14 cellular contexts compared by ENCODE assay signal in the genomic region with DNA sequence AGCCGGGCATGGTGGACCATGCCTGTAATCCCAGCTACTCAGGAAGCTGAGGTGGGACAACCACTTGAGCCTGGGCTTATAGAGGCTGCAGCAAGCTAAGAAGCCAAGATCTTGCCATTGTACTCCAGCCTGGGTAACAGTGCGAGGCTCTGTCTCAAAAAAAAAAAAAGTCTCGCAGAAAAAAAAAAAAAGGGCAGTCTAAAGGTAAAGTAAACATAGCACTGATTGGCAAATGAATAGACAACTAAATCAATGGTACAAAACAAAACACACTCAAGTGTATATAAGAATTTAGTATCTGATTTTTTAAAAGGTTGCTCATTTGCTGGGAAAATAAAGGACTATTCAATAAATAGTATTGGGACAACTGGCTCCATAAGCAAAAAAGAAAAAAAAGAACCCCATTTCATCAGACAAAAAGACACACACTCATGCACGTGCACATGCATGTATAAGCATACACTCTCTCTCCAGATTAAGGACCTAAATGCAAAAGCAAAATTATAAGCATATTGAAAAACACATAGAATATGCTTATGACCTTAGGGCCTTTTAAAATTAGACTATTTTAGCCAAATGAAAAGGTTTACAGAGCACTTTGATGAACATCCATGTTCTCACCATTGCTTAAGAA. TPM values are rescaled to one million over a fixed set of nuclear protein-coding genes. Genes with fewer than 3 reads are reported as not detected.
DNase-seq lines count a peak whose midpoint lies in the region; ATAC-seq, FAIRE-seq and TF ChIP-seq lines count a peak whose summit lies in the region.
"Had no signal": no experiment of that assay in that cellular context is flagged by ENCODE, and none has a peak within 500 bp of the region (broad histone marks: within the 10 kb centered on the region; RNA-seq: fewer than 3 reads in every experiment).

No MANE protein-coding gene starts in this region.

- H3K9me3 ChIP-seq in Loucy (ENCODE audit: insufficient read depth, low read depth, low read length) (no peaks in the 10 kb centered on the region), endothelial cell of umbilical vein (replicated peaks; ENCODE audit: control insufficient read depth, insufficient read depth, low read length) (no peaks in the 10 kb centered on the region)

- H3K9me1 ChIP-seq in endothelial cell of umbilical vein (replicated peaks; ENCODE audit: control insufficient read depth, extremely low read depth, insufficient read depth, low read length): peaks cover 2% of the 10 kb centered on the region

- FAIRE-seq in endothelial cell of umbilical vein (lab: Jason Lieb, UNC): no peak
- FAIRE-seq: GM12891, small intestine had no signal

- H2AFZ ChIP-seq in Loucy (ENCODE audit: low read length): no peak overlapping the region
- no peak overlapping the region for H2AFZ ChIP-seq in endothelial cell of umbilical vein (ENCODE audit: low read depth, low read length)

- H3K27me3 Mint-ChIP-seq in activated CD8-positive, alpha-beta T cell treated with anti-CD3 and anti-CD28 coated beads for 36 hours: no peaks in the 10 kb centered on the region
- H3K27me3 Mint-ChIP-seq in activated CD8-positive, alpha-beta T cell treated with anti-CD3 and anti-CD28 coated beads, Interleukin-2, amount 10 ng/mL, durations not matched to agents 7 days and 5 days (ENCODE audit: low read depth): no peaks in the 10 kb centered on the region
- H3K27me3 Mint-ChIP-seq in progenitor cell of endocrine pancreas: no peaks in the 10 kb centered on the region
- H3K27me3 Mint-ChIP-seq: stimulated activated naive B cell treated with anti-CD40 and anti-IgM and Interleukin-4, amounts not matched to agents 10 μg/mL and 1 μg/mL and 100 μg/mL, for 72 hours had no signal

- DNase-seq in activated CD8-positive, alpha-beta T cell treated with anti-CD3 and anti-CD28 coated beads for 36 hours: no peak
- no peak for DNase-seq in activated CD8-positive, alpha-beta T cell treated with anti-CD3 and anti-CD28 coated beads, Interleukin-2, amount 10 ng/mL, durations not matched to agents 7 days and 5 days
- DNase-seq in endothelial cell of umbilical vein (ENCODE audit: low read depth, low spot score) (peak; percentile 24), progenitor cell of endocrine pancreas (ENCODE audit: low spot score, unreplicated experiment) (no peak), NCI-H2227 treated with DMSO at 0.1 percent for 48 hours (lab: John Stamatoyannopoulos, UW) (no peak), HUDEP-2 (lab: John Stamatoyannopoulos, UW; ENCODE audit: unreplicated experiment in 76 of 76) (no peak)
- DNase-seq: islet precursor cell; NCI-H187; SIG-M5; small intestine; stimulated activated naive B cell treated with anti-CD40 and anti-IgM and Interleukin-4, amounts not matched to agents 10 μg/mL and 1 μg/mL and 100 μg/mL, for 72 hours had no signal

- H3K27me3 ChIP-seq in Loucy (ENCODE audit: insufficient read depth, low read length, poor library complexity, severe bottlenecking) (no peaks in the 10 kb centered on the region), endothelial cell of umbilical vein (ENCODE audit: control insufficient read depth in 2 of 2, insufficient read depth in 2 of 2, low read length in 2 of 2) (no peaks in the 10 kb centered on the region)

- peaks cover 72% of the 10 kb centered on the region for H3K4me1 Mint-ChIP-seq in activated CD8-positive, alpha-beta T cell treated with anti-CD3 and anti-CD28 coated beads for 36 hours (ENCODE audit: low read depth)
- peaks cover 64% of the 10 kb centered on the region for H3K4me1 Mint-ChIP-seq in activated CD8-positive, alpha-beta T cell treated with anti-CD3 and anti-CD28 coated beads, Interleukin-2, amount 10 ng/mL, durations not matched to agents 7 days and 5 days (ENCODE audit: low read depth)
- peaks cover 41% of the 10 kb centered on the region for H3K4me1 Mint-ChIP-seq in progenitor cell of endocrine pancreas (ENCODE audit: low read depth)

- no TSS peak for BruUV-seq in endothelial cell of umbilical vein (replicated peaks; lab: Mats Ljungman, UMichigan)

- H3K27ac ChIP-seq in endothelial cell of umbilical vein (ENCODE audit: insufficient read depth, low read depth, low read length): no peak overlapping the region

- peaks cover 53% of the 10 kb centered on the region for H3K36me3 Mint-ChIP-seq in activated CD8-positive, alpha-beta T cell treated with anti-CD3 and anti-CD28 coated beads for 36 hours (ENCODE audit: low read depth)
- peaks cover 43% of the 10 kb centered on the region for H3K36me3 Mint-ChIP-seq in activated CD8-positive, alpha-beta T cell treated with anti-CD3 and anti-CD28 coated beads, Interleukin-2, amount 10 ng/mL, durations not matched to agents 7 days and 5 days (ENCODE audit: low read depth)
- H3K36me3 Mint-ChIP-seq in progenitor cell of endocrine pancreas (ENCODE audit: insufficient read depth): peaks cover 4% of the 10 kb centered on the region

- no peak overlapping the region for H3K27ac Mint-ChIP-seq in activated CD8-positive, alpha-beta T cell treated with anti-CD3 and anti-CD28 coated beads for 36 hours
- H3K27ac Mint-ChIP-seq in activated CD8-positive, alpha-beta T cell treated with anti-CD3 and anti-CD28 coated beads, Interleukin-2, amount 10 ng/mL, durations not matched to agents 7 days and 5 days: no peak overlapping the region
- peak overlapping the region; percentile 6 for H3K27ac Mint-ChIP-seq in progenitor cell of endocrine pancreas
- H3K27ac Mint-ChIP-seq: stimulated activated naive B cell treated with anti-CD40 and anti-IgM and Interleukin-4, amounts not matched to agents 10 μg/mL and 1 μg/mL and 100 μg/mL, for 72 hours had no signal

- ATAC-seq in activated CD8-positive, alpha-beta T cell treated with anti-CD3 and anti-CD28 coated beads for 36 hours: no peak
- no peak for ATAC-seq in activated CD8-positive, alpha-beta T cell treated with anti-CD3 and anti-CD28 coated beads, Interleukin-2, amount 10 ng/mL, durations not matched to agents 7 days and 5 days
- ATAC-seq in HG02678 (IDR thresholded peaks at IDR 0.05; ENCODE audit: unreplicated experiment): no peak
- ATAC-seq: stimulated activated naive B cell treated with anti-CD40 and anti-IgM and Interleukin-4, amounts not matched to agents 10 μg/mL and 1 μg/mL and 100 μg/mL, for 72 hours had no signal

- H3K4me3 ChIP-seq in Loucy (ENCODE audit: low read length, poor library complexity, severe bottlenecking) (no peak overlapping the region), endothelial cell of umbilical vein (replicated peaks in 1 of 3; ENCODE audit: insufficient read depth in 1 of 3, low read depth in 1 of 3, low read length in 3 of 3) (no peak overlapping the region)

- no peaks in the 10 kb centered on the region for H3F3A ChIP-seq in Loucy (ENCODE audit: low read depth)

- peaks cover 12% of the 10 kb centered on the region for H3K9me3 Mint-ChIP-seq in activated CD8-positive, alpha-beta T cell treated with anti-CD3 and anti-CD28 coated beads for 36 hours
- H3K9me3 Mint-ChIP-seq in activated CD8-positive, alpha-beta T cell treated with anti-CD3 and anti-CD28 coated beads, Interleukin-2, amount 10 ng/mL, durations not matched to agents 7 days and 5 days (ENCODE audit: insufficient read depth): no peaks in the 10 kb centered on the region
- peaks cover 8% of the 10 kb centered on the region for H3K9me3 Mint-ChIP-seq in progenitor cell of endocrine pancreas (ENCODE audit: low read depth)

- H3K36me3 ChIP-seq in Loucy (ENCODE audit: insufficient read depth, low read length) (no peaks in the 10 kb centered on the region), endothelial cell of umbilical vein (ENCODE audit: control insufficient read depth in 2 of 2, extremely low read depth in 1 of 2, insufficient read depth in 2 of 2, low read length in 2 of 2) (peaks cover 2 to 5% of the 10 kb centered on the region in 2 experiments)

- CTCF ChIA-PET in activated CD8-positive, alpha-beta T cell treated with anti-CD3 and anti-CD28 coated beads for 36 hours (lab: Charles Lee): interaction anchor here (1.1 kb wide), 1 partner anchor 10 kb away, joined by 3 read pairs; no protein-coding TSS in a partner anchor
- CTCF ChIA-PET in activated CD8-positive, alpha-beta T cell treated with anti-CD3 and anti-CD28 coated beads, Interleukin-2, amount 10 ng/mL, durations not matched to agents 7 days and 5 days (lab: Charles Lee): interaction anchor here (1.1 to 1.3 kb wide), 2 partner anchors 9 to 211 kb away, joined by 3 to 9 read pairs; no protein-coding TSS in a partner anchor
- CTCF ChIA-PET in endothelial cell of umbilical vein (lab: Charles Lee): interaction anchor here (0.6 to 1.4 kb wide), 6 partner anchors 9 to 211 kb away, joined by 3 to 7 read pairs (median 4); no protein-coding TSS in a partner anchor

- H3K9me2 ChIP-seq in Loucy (replicated peaks; ENCODE audit: low read depth, low read length): no peaks in the 10 kb centered on the region

- dilution Hi-C loops in endothelial cell of umbilical vein (cut with MboI; ENCODE audit: extremely low pct_ligation_motif_present, low sequenced_read_pairs): no loop called here

- intact Hi-C loops in activated CD8-positive, alpha-beta T cell treated with anti-CD3 and anti-CD28 coated beads for 36 hours (cut with micrococcal nuclease): no loop called here
- intact Hi-C loops in endothelial cell of umbilical vein (cut with micrococcal nuclease): no loop called here

- no peak for TF ChIP-seq CTCF in activated CD8-positive, alpha-beta T cell treated with anti-CD3 and anti-CD28 coated beads for 36 hours (IDR thresholded peaks at IDR 0.05)
- TF ChIP-seq CTCF in Loucy (conservative IDR thresholded peaks at IDR 0.05; ENCODE audit: low read length) (no peak), endothelial cell of umbilical vein (IDR thresholded peaks at IDR 0.05; ENCODE audit: extremely low read depth in 1 of 2, insufficient read depth in 1 of 2, low read depth in 1 of 2, low read length in 2 of 2) (no peak), progenitor cell of endocrine pancreas (IDR thresholded peaks at IDR 0.05; ENCODE audit: unreplicated experiment) (no peak)

- H4K20me1 ChIP-seq in Loucy (ENCODE audit: insufficient read depth, low read length, poor library complexity, severe bottlenecking) (peaks cover 4% of the 10 kb centered on the region), endothelial cell of umbilical vein (replicated peaks; ENCODE audit: control insufficient read depth, extremely low read depth, insufficient read depth, low read length) (peaks cover 20% of the 10 kb centered on the region)

- peak overlapping the region; percentile 11 for H3K4me3 Mint-ChIP-seq in activated CD8-positive, alpha-beta T cell treated with anti-CD3 and anti-CD28 coated beads for 36 hours
- H3K4me3 Mint-ChIP-seq in activated CD8-positive, alpha-beta T cell treated with anti-CD3 and anti-CD28 coated beads, Interleukin-2, amount 10 ng/mL, durations not matched to agents 7 days and 5 days: no peak overlapping the region
- H3K4me3 Mint-ChIP-seq in progenitor cell of endocrine pancreas (ENCODE audit: low read depth): peak overlapping the region; percentile 9
- H3K4me3 Mint-ChIP-seq: stimulated activated naive B cell treated with anti-CD40 and anti-IgM and Interleukin-4, amounts not matched to agents 10 μg/mL and 1 μg/mL and 100 μg/mL, for 72 hours had no signal

- H3K9ac ChIP-seq in Loucy (ENCODE audit: low read depth, low read length, poor library complexity, severe bottlenecking): no peak overlapping the region
- no peak overlapping the region for H3K9ac ChIP-seq in endothelial cell of umbilical vein (replicated peaks; ENCODE audit: extremely low read depth, insufficient read depth, low read length)

- TF ChIP-seq POLR2A in endothelial cell of umbilical vein (IDR thresholded peaks at IDR 0.05; ENCODE audit: low read depth, low read length): no peak

- H3K79me2 ChIP-seq in Loucy (ENCODE audit: insufficient read depth, low read length) (0 out of 2 replicates have a peak, but pooled peaks cover 3% of the 10 kb centered on the region), endothelial cell of umbilical vein (ENCODE audit: control insufficient read depth, insufficient read depth, low read length) (peaks cover 100% of the 10 kb centered on the region)

- H3K4me2 ChIP-seq in Loucy (ENCODE audit: low read depth, low read length, poor library complexity, severe bottlenecking) (peak overlapping the region; percentile 31), endothelial cell of umbilical vein (ENCODE audit: insufficient read depth, low read length) (peak overlapping the region; percentile 37)

- POLR2A ChIA-PET in activated CD8-positive, alpha-beta T cell treated with anti-CD3 and anti-CD28 coated beads for 36 hours (lab: Charles Lee): interaction anchor here (1.5 kb wide), 1 partner anchor 11 kb away, joined by 3 read pairs; no protein-coding TSS in a partner anchor
- POLR2A ChIA-PET in activated CD8-positive, alpha-beta T cell treated with anti-CD3 and anti-CD28 coated beads, Interleukin-2, amount 10 ng/mL, durations not matched to agents 7 days and 5 days (lab: Charles Lee): interaction anchor here (0.7 kb wide), 1 partner anchor 70 kb away, joined by 3 read pairs; no protein-coding TSS in a partner anchor
- POLR2A ChIA-PET in endothelial cell of umbilical vein (lab: Charles Lee): interaction anchor here (0.6 to 1.2 kb wide), 3 partner anchors 13 to 294 kb away, joined by 3 to 8 read pairs (median 4); no protein-coding TSS in a partner anchor

- peaks cover 26% of the 10 kb centered on the region for H3K4me1 ChIP-seq in Loucy (ENCODE audit: insufficient read depth, low read length, poor library complexity, severe bottlenecking)
- peaks cover 22% of the 10 kb centered on the region for H3K4me1 ChIP-seq in endothelial cell of umbilical vein (ENCODE audit: control insufficient read depth, extremely low read depth, insufficient read depth, low read length)

RNA-seq across cellular contexts. Expression of gene IL6ST, which starts 5.7 kb away (rescaled TPM):
- 10 to 100 TPM; 31.4 to 35.3 TPM for total RNA-seq in activated CD8-positive, alpha-beta T cell treated with anti-CD3 and anti-CD28 coated beads for 36 hours
- 10 to 100 TPM; 28.3 to 37.3 TPM for total RNA-seq in activated CD8-positive, alpha-beta T cell treated with anti-CD3 and anti-CD28 coated beads, Interleukin-2, amount 10 ng/mL, durations not matched to agents 7 days and 5 days
- total RNA-seq in endothelial cell of umbilical vein (345 and 361 TPM in 2 replicates), progenitor cell of endocrine pancreas (51.2 and 53.2 TPM in 2 replicates)
- polyA plus RNA-seq in endothelial cell of umbilical vein: 80.3 and 135 TPM in 2 replicates
- 83.9 and 119 TPM in 2 replicates for polyA plus RNA-seq in endothelial cell of umbilical vein (2011; cell fraction: cytosol; rRNA removed)
- polyA plus RNA-seq in endothelial cell of umbilical vein (2011; cell fraction: nucleus; rRNA removed): 120 and 134 TPM in 2 replicates
- polyA plus RNA-seq in endothelial cell of umbilical vein (2012): 175 and 248 TPM in 2 replicates
- polyA minus RNA-seq in endothelial cell of umbilical vein: 460 and 502 TPM in 2 replicates
- polyA minus RNA-seq in endothelial cell of umbilical vein (2011; cell fraction: cytosol; rRNA and poly(A)+ RNA removed): 73.7 TPM
- 278 and 424 TPM in 2 replicates for polyA minus RNA-seq in endothelial cell of umbilical vein (2011; cell fraction: nucleus; rRNA and poly(A)+ RNA removed)
